In the genomic region with DNA sequence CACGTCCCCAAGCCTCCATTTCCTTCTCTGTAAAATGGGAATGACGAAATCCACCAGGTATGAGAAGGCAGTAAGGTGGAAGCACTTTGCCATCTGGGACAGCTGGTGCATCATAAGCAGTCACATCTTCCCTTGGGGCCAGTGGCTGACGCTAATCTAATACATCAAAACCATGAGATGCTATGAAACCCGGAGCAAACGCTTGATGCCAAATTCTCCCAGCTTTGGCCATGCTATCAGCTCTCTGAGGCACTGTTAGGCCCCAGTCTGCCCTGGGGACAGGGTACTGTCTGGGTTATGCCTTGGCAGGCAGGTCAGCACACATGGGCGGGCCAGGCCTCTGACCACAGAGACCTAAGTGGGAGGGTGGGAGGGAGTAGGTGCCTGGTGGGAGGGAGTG, we compare ENCODE assay signal across 19 cellular contexts.
DNase-seq lines count a peak whose midpoint lies in the region; ATAC-seq and TF ChIP-seq lines count a peak whose summit lies in the region.
"Had no signal": no experiment of that assay in that cellular context is flagged by ENCODE, and none has a peak within 500 bp of the region (broad histone marks: within the 10 kb centered on the region; RNA-seq: fewer than 3 reads in every experiment).

No MANE protein-coding gene starts in this region.

- no peak overlapping the region for H4K91ac ChIP-seq in neuronal stem cell (ENCODE audit: low read depth, low read length, poor library complexity)

- no peak overlapping the region for H2BK15ac ChIP-seq in neuronal stem cell (ENCODE audit: low read length)

- TF ChIP-seq CTCF in SK-N-SH (IDR thresholded peaks at IDR 0.05) (no peak), tibial nerve (IDR thresholded peaks at IDR 0.05) (no peak)

- H3K4me3 ChIP-seq in SK-N-SH (ENCODE audit: low read depth in 2 of 2, low read length in 1 of 2) (no peak overlapping the region), neuronal stem cell (ENCODE audit: low read length in 2 of 2) (no peak overlapping the region), tibial nerve (no peak overlapping the region)
- H3K4me3 ChIP-seq: GM12878, HAP-1 had no signal

- H3K4me2 ChIP-seq in SK-N-SH, result no peak overlapping the region
- H3K4me2 ChIP-seq in neuronal stem cell (ENCODE audit: insufficient read depth, low read length, poor library complexity, severe bottlenecking), result no peak overlapping the region

- no peaks in the 10 kb centered on the region for H3F3A ChIP-seq in SK-N-SH (replicated peaks; ENCODE audit: insufficient read depth)

- 16% methylated on average over 6 of the region's 6 CpGs for WGBS in SK-N-SH (ENCODE audit: low lambda C conversion rate)
- WGBS in neuronal stem cell (ENCODE audit: extremely low coverage in 2 of 2, insufficient read length in 2 of 2, insufficient replicate concordance in 1 of 2), 2 donors, result no CpG with 5 or more reads among the region's 6 CpGs
- 89 to 97% methylated on average over 5 to 6 of the region's 6 CpGs for WGBS in tibial nerve, 2 donors

- TF ChIP-seq EP300 in SK-N-SH (IDR thresholded peaks at IDR 0.05; ENCODE audit: borderline replicate concordance in 1 of 2, low read depth in 1 of 2, low read length in 1 of 2) (no peak), tibial nerve (IDR thresholded peaks at IDR 0.05) (no peak)

- DNase-seq in SK-N-SH (peak; percentile 73), AG20443 (ENCODE audit: low spot score) (peak; percentile 6), iPS-NIHi7 (ENCODE audit: extremely low spot score) (peak; percentile 4), neuronal stem cell (ENCODE audit: low spot score) (no peak), tibial nerve (ENCODE audit: low spot score in 2 of 2) (no peak), NCI-H2227 treated with DMSO at 0.1 percent for 48 hours (lab: John Stamatoyannopoulos, UW) (no peak), NCI-H1092 treated with DMSO at 0.1 percent for 48 hours (lab: John Stamatoyannopoulos, UW) (no peak)
- DNase-seq: 8988T; C1 segment of cervical spinal cord; CD4-positive, CD25-positive, alpha-beta regulatory T cell; CD8-positive, alpha-beta memory T cell; COR-L47; DMS 273 treated with DMSO at 0.1 percent for 48 hours; DMS53; DND-41; EL had no signal

- H2BK12ac ChIP-seq in neuronal stem cell (ENCODE audit: low read length), result no peak overlapping the region

- no peak overlapping the region for H2AK5ac ChIP-seq in neuronal stem cell (ENCODE audit: low read depth, low read length)

- ATAC-seq in SK-N-SH treated with all-trans-retinoic acid at 6 μM for 48 hours, result no peak
- ATAC-seq: GM12878 had no signal

- TF ChIP-seq POLR2A in tibial nerve (IDR thresholded peaks at IDR 0.05), result no peak

- POLR2A ChIA-PET in SK-N-SH (lab: Yijun Ruan, JAX), result no interaction called here

- H3K14ac ChIP-seq in neuronal stem cell (ENCODE audit: low read length), result no peak overlapping the region

- H3K9ac ChIP-seq in SK-N-SH (no peak overlapping the region), neuronal stem cell (ENCODE audit: low read depth, low read length, poor library complexity) (no peak overlapping the region)

- no peak overlapping the region for H3K4ac ChIP-seq in neuronal stem cell (ENCODE audit: low read length)

- H3K9me3 ChIP-seq in SK-N-SH, result no peaks in the 10 kb centered on the region
- no peaks in the 10 kb centered on the region for H3K9me3 ChIP-seq in neuronal stem cell (replicated peaks in 1 of 2; ENCODE audit: control insufficient read depth in 2 of 2, insufficient read depth in 1 of 2, low read depth in 1 of 2, low read length in 2 of 2)
- H3K9me3 ChIP-seq in tibial nerve, result peaks cover 0 to 29% (median 8%) of the 10 kb centered on the region in 4 donors
- H3K9me3 ChIP-seq: HAP-1 had no signal

- H4K20me1 ChIP-seq in SK-N-SH (ENCODE audit: insufficient read depth), result no peaks in the 10 kb centered on the region

- no peaks in the 10 kb centered on the region for H3K79me2 ChIP-seq in SK-N-SH (ENCODE audit: insufficient read depth)

- TF ChIP-seq RAD21 in SK-N-SH (IDR thresholded peaks at IDR 0.05; ENCODE audit: low read length), result no peak

- H4K8ac ChIP-seq in neuronal stem cell (ENCODE audit: low read depth, low read length), result peak overlapping the region; percentile 65

- peak overlapping the region; percentile 66 for H3K18ac ChIP-seq in neuronal stem cell (ENCODE audit: low read length)

- H3K4me1 ChIP-seq in SK-N-SH (ENCODE audit: control insufficient read depth in 1 of 2, insufficient read depth in 2 of 2, low read depth in 1 of 2, low read length in 1 of 2), result peaks cover 0 to 12% of the 10 kb centered on the region in 2 experiments; a peak in 1 of 4 replicates
- no peaks in the 10 kb centered on the region for H3K4me1 ChIP-seq in neuronal stem cell (ENCODE audit: control insufficient read depth in 2 of 2, insufficient read depth in 1 of 2, low read depth in 1 of 2, low read length in 2 of 2)
- no peaks in the 10 kb centered on the region for H3K4me1 ChIP-seq in tibial nerve
- H3K4me1 ChIP-seq: HAP-1 had no signal

- H2AFZ ChIP-seq in SK-N-SH (ENCODE audit: low read depth) (no peak overlapping the region), neuronal stem cell (ENCODE audit: low read length) (no peak overlapping the region)

- no peak overlapping the region for H2BK5ac ChIP-seq in neuronal stem cell (ENCODE audit: low read length)

- no peak overlapping the region for H2BK120ac ChIP-seq in neuronal stem cell (ENCODE audit: low read depth, low read length)

- H3K9me2 ChIP-seq in SK-N-SH, result no peaks in the 10 kb centered on the region

- H3K27me3 ChIP-seq in SK-N-SH (ENCODE audit: insufficient read depth), result no peaks in the 10 kb centered on the region
- no peaks in the 10 kb centered on the region for H3K27me3 ChIP-seq in neuronal stem cell (ENCODE audit: control insufficient read depth in 3 of 3, insufficient read depth in 3 of 3, low read depth in 1 of 3, low read length in 3 of 3)
- no peaks in the 10 kb centered on the region for H3K27me3 ChIP-seq in tibial nerve

- no peak overlapping the region; a peak in 1 of 4 replicates for H3K27ac ChIP-seq in SK-N-SH (ENCODE audit: low read depth in 2 of 2, low read length in 1 of 2)
- no peak overlapping the region for H3K27ac ChIP-seq in neuronal stem cell (replicated peaks; ENCODE audit: low read length)
- H3K27ac ChIP-seq in tibial nerve, result no peak overlapping the region

- CTCF ChIA-PET in SK-N-SH (lab: Yijun Ruan, JAX), result interaction anchor here (1.1 to 1.4 kb wide), 3 partner anchors 63 to 347 kb away, joined by 3 to 4 read pairs (median 4); no protein-coding TSS in a partner anchor

- H3K23ac ChIP-seq in neuronal stem cell (ENCODE audit: low read depth, low read length, poor library complexity), result no peak overlapping the region

- no peaks in the 10 kb centered on the region for H3K36me3 ChIP-seq in SK-N-SH (replicated peaks in 1 of 2; ENCODE audit: control insufficient read depth in 1 of 2, insufficient read depth in 2 of 2, low read length in 1 of 2)
- no peaks in the 10 kb centered on the region for H3K36me3 ChIP-seq in neuronal stem cell (replicated peaks in 1 of 2; ENCODE audit: control insufficient read depth in 2 of 2, insufficient read depth in 2 of 2, low read length in 2 of 2)
- no peaks in the 10 kb centered on the region for H3K36me3 ChIP-seq in tibial nerve
- H3K36me3 ChIP-seq: HAP-1 had no signal

- H3K79me1 ChIP-seq in neuronal stem cell (ENCODE audit: low read depth, low read length), result peaks cover 2% of the 10 kb centered on the region

TF ChIP-seq in SK-N-SH, 30 proteins besides CTCF, POLR2A, EP300 and RAD21:
- TF ChIP-seq RFX5 (IDR thresholded peaks at IDR 0.05; ENCODE audit: low read length) (no peak), MXI1 (IDR thresholded peaks at IDR 0.05; ENCODE audit: low read depth, low read length) (0 out of 2 replicates have a peak, but pooled peaks have one; percentile 18), RCOR1 (IDR thresholded peaks at IDR 0.05; ENCODE audit: low read length) (peak; percentile 64; the same call in 1 of the 2 replicates), GATA2 (CRISPR knock-in tag; IDR thresholded peaks at IDR 0.05) (peak; percentile 60; the same call in 1 of the 2 replicates)

TF ChIP-seq in SK-N-SH treated with all-trans-retinoic acid at 6 μM for 48 hours, 23 proteins besides CTCF, POLR2A, EP300 and RAD21:
- TF ChIP-seq ZFP3 (CRISPR knock-in tag; IDR thresholded peaks at IDR 0.05), result no peak
- TF ChIP-seq SNAI2 (CRISPR knock-in tag; IDR thresholded peaks at IDR 0.05), result no peak
- no peak for TF ChIP-seq CSDC2 (CRISPR knock-in tag; IDR thresholded peaks at IDR 0.05)
- no peak for TF ChIP-seq ZC3H10 (CRISPR knock-in tag; IDR thresholded peaks at IDR 0.05)
- no peak for TF ChIP-seq ZFP30 (CRISPR knock-in tag; IDR thresholded peaks at IDR 0.05)
- no peak for TF ChIP-seq GLIS3 (CRISPR knock-in tag; IDR thresholded peaks at IDR 0.05)
- TF ChIP-seq OSR1 (CRISPR knock-in tag; IDR thresholded peaks at IDR 0.05), result no peak
- TF ChIP-seq ZNF8 (CRISPR knock-in tag; IDR thresholded peaks at IDR 0.05), result no peak
- TF ChIP-seq RARB (CRISPR knock-in tag; IDR thresholded peaks at IDR 0.05), result no peak
- no peak for TF ChIP-seq ZNF70 (CRISPR knock-in tag; IDR thresholded peaks at IDR 0.05)
- no peak for TF ChIP-seq PPARA (CRISPR knock-in tag; IDR thresholded peaks at IDR 0.05; ENCODE audit: borderline replicate concordance)
- TF ChIP-seq ESRRG (CRISPR knock-in tag; IDR thresholded peaks at IDR 0.05), result no peak
- no peak for TF ChIP-seq PATZ1 (CRISPR knock-in tag; IDR thresholded peaks at IDR 0.05; ENCODE audit: borderline replicate concordance)
- TF ChIP-seq ZNF565 (CRISPR knock-in tag; conservative IDR thresholded peaks at IDR 0.05; ENCODE audit: low read depth), result no peak
- TF ChIP-seq TCF4 (CRISPR knock-in tag; IDR thresholded peaks at IDR 0.05; ENCODE audit: borderline replicate concordance), result no peak
- TF ChIP-seq BACH2 (CRISPR knock-in tag; IDR thresholded peaks at IDR 0.05; ENCODE audit: borderline replicate concordance), result no peak

Comparison
In these comparisons a context has a peak if more than half of its experiments do, and no peak if none do; other contexts are left out.
1. DNase-seq: peak in SK-N-SH (single experiment), AG20443 (single experiment) and iPS-NIHi7 (single experiment); none in neuronal stem cell (single experiment), tibial nerve (0 of 2), NCI-H2227 treated with DMSO at 0.1 percent for 48 hours (single experiment) and NCI-H1092 treated with DMSO at 0.1 percent for 48 hours (single experiment).